Comparison of ENCODE assay signal across 17 cellular contexts in the genomic region with DNA sequence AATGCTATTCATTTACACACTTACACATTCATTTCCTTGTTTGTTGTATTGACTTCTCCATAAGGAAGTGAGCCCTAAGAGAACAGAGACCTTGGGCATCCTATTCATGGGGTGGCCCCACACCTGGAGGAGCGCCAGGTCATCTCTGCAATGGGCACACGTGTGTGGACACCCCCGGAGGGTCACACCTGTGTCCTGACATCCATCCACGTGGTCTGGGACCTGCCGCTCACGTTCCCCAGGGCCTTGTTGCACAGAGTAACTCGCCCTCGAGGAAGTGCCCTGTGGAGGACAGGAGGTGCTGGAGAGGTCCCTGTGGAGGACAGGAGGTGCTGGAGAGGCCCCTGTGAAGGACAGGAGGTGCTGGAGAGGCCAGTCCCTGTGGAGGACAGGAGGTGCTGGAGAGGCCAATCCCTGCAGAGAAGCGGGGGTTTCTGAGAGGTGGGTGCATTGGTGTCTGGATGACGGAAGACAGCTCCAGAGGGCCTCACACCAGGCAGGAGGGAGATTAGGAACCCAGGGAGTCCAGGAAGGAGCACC.
DNase-seq lines count a peak whose midpoint lies in the region; ATAC-seq and TF ChIP-seq lines count a peak whose summit lies in the region.
"Had no signal": no experiment of that assay in that cellular context is flagged by ENCODE, and none has a peak within 500 bp of the region (broad histone marks: within the 10 kb centered on the region; RNA-seq: fewer than 3 reads in every experiment).

No MANE protein-coding gene starts in this region.

- DNase-seq in left ventricle myocardium superior, result peak; percentile 19
- DNase-seq in cardiac septum (ENCODE audit: low spot score), result no peak
- peak; percentile 85 for DNase-seq in chondrocyte (ENCODE audit: low spot score)
- peak; percentile 77 for DNase-seq in mucosa of gallbladder (ENCODE audit: low spot score)
- DNase-seq in activated CD4-positive, alpha-beta T cell treated with anti-CD3 and anti-CD28 coated beads for 1 hour, result no peak
- no peak for DNase-seq in activated naive CD4-positive, alpha-beta T cell treated with anti-CD3 and anti-CD28 coated beads for 36 hours
- no peak for DNase-seq in RKO (ENCODE audit: low spot score)
- no peak for DNase-seq in vagina (ENCODE audit: extremely low spot score in 2 of 2)
- DNase-seq: 8988T; AML-193; C1 segment of cervical spinal cord; CD4-positive, alpha-beta memory T cell; DMS153; DND-41; GDM1; H9 had no signal

- no peak for TF ChIP-seq POLR2A in vagina (IDR thresholded peaks at IDR 0.05)

- H3K9me3 Mint-ChIP-seq in chondrocyte (ENCODE audit: low read depth), result peaks cover 11% of the 10 kb centered on the region
- H3K9me3 Mint-ChIP-seq in activated naive CD4-positive, alpha-beta T cell treated with anti-CD3 and anti-CD28 coated beads for 36 hours, result peaks cover 12% of the 10 kb centered on the region

- H3K4me3 Mint-ChIP-seq in chondrocyte (ENCODE audit: unreplicated experiment), result no peak overlapping the region
- H3K4me3 Mint-ChIP-seq in activated naive CD4-positive, alpha-beta T cell treated with anti-CD3 and anti-CD28 coated beads for 36 hours, result no peak overlapping the region
- H3K4me3 Mint-ChIP-seq: CD4-positive, alpha-beta memory T cell; GM23338; H9 had no signal

- TF ChIP-seq CTCF in chondrocyte (IDR thresholded peaks at IDR 0.05), result no peak
- TF ChIP-seq CTCF in vagina (IDR thresholded peaks at IDR 0.05), result no peak

- ATAC-seq in left ventricle myocardium superior, result no peak
- ATAC-seq: GM23338 had no signal

- H3K36me3 ChIP-seq in vagina, result no peaks in the 10 kb centered on the region

- H3K4me1 ChIP-seq in vagina, result no peaks in the 10 kb centered on the region

- H3K36me3 Mint-ChIP-seq in chondrocyte (ENCODE audit: low read depth), result peaks cover 9% of the 10 kb centered on the region
- H3K36me3 Mint-ChIP-seq in activated naive CD4-positive, alpha-beta T cell treated with anti-CD3 and anti-CD28 coated beads for 36 hours (ENCODE audit: low read depth), result no peaks in the 10 kb centered on the region

- no peaks in the 10 kb centered on the region for H3K27me3 ChIP-seq in vagina

- H3K27ac Mint-ChIP-seq in chondrocyte (ENCODE audit: unreplicated experiment), result no peak overlapping the region
- H3K27ac Mint-ChIP-seq in activated naive CD4-positive, alpha-beta T cell treated with anti-CD3 and anti-CD28 coated beads for 36 hours, result no peak overlapping the region
- H3K27ac Mint-ChIP-seq: GM23338, H9 had no signal

- H3K4me3 ChIP-seq in vagina, result no peak overlapping the region
- H3K4me3 ChIP-seq: GM23338 had no signal

- peaks cover 11% of the 10 kb centered on the region for H3K4me1 Mint-ChIP-seq in chondrocyte (ENCODE audit: low read depth)
- H3K4me1 Mint-ChIP-seq in activated naive CD4-positive, alpha-beta T cell treated with anti-CD3 and anti-CD28 coated beads for 36 hours (ENCODE audit: low read depth), result no peaks in the 10 kb centered on the region
- H3K4me1 Mint-ChIP-seq: CD4-positive, alpha-beta memory T cell had no signal

- no peaks in the 10 kb centered on the region for H3K27me3 Mint-ChIP-seq in chondrocyte (ENCODE audit: low read depth)
- H3K27me3 Mint-ChIP-seq in activated naive CD4-positive, alpha-beta T cell treated with anti-CD3 and anti-CD28 coated beads for 36 hours (ENCODE audit: low read depth), result no peaks in the 10 kb centered on the region

- no peaks in the 10 kb centered on the region for H3K9me3 ChIP-seq in vagina

- intact Hi-C loops in left ventricle myocardium superior (cut with micrococcal nuclease) (no loop called here), cardiac septum (cut with DNase I) (no loop called here), vagina (cut with DNase I) (no loop called here)
- intact Hi-C loops in activated naive CD4-positive, alpha-beta T cell treated with anti-CD3 and anti-CD28 coated beads for 36 hours (cut with micrococcal nuclease), result no loop called here

- CTCF ChIA-PET in activated naive CD4-positive, alpha-beta T cell treated with anti-CD3 and anti-CD28 coated beads for 36 hours (lab: Charles Lee), result no interaction called here

- H3K27ac ChIP-seq in vagina, result no peak overlapping the region

Comparison
In these comparisons a context has a peak if more than half of its experiments do, and no peak if none do; other contexts are left out.
1. DNase-seq: peak in left ventricle myocardium superior (single experiment), chondrocyte (single experiment) and mucosa of gallbladder (single experiment); none in cardiac septum (single experiment), activated CD4-positive, alpha-beta T cell treated with anti-CD3 and anti-CD28 coated beads for 1 hour (single experiment), activated naive CD4-positive, alpha-beta T cell treated with anti-CD3 and anti-CD28 coated beads for 36 hours (single experiment), RKO (single experiment) and vagina (0 of 2).